19 cellular contexts compared by ENCODE assay signal in the genomic region with DNA sequence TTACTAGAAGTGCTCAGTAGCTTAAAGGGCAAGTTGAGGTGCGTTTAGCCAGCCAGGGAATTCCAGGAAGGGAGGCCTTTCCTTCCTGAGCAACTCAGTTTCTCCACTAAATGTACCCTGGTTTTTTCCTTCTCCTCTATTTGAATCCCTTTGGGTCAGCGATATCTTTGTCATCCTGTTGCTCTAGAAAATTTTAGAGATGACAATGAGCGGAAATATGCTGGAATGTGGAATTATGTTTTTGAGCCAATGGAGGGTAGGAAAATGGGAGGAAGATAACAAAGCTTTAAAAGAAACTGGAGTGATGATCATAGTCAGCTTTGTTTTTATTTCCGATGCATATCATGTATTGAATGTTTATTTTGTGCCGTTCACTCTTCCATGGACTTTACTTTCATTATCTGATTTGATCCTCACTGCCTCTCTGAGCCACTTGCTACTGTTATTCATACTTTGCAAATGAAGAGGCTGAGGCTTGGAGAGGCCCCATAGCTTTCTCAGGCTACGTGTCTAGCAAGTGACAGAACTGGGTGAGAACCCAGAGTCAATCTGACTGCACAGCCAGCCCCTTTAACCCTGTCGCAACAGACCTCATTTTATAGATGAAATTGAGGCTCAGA.
"Had no signal": no experiment of that assay in that cellular context is flagged by ENCODE, and none has a peak within 500 bp of the region (broad histone marks: within the 10 kb centered on the region; RNA-seq: fewer than 3 reads in every experiment).

No MANE protein-coding gene starts in this region.

- H3K27ac Mint-ChIP-seq: activated B cell treated with CpG ODN at 0.5 μM for 24 hours; activated CD4-positive, alpha-beta T cell treated with anti-CD3 and anti-CD28 coated beads for 36 hours; activated naive CD8-positive, alpha-beta T cell treated with anti-CD3 and anti-CD28 coated beads for 36 hours; dendritic cell treated with granulocyte-macrophage colony-stimulating factor and Interleukin-4, amounts not matched to agents 40 ng/mL and 50 ng/mL, for 4 days; effector memory CD8-positive, alpha-beta T cell; nephron had no signal

- DNase-seq: activated B cell treated with CpG ODN at 0.5 μM for 24 hours; activated CD4-positive, alpha-beta T cell treated with anti-CD3 and anti-CD28 coated beads for 36 hours; activated CD4-positive, alpha-beta T cell treated with anti-CD3 and anti-CD28 coated beads, Interleukin-2, amount 50 U/mL, for 48 hours; activated naive CD4-positive, alpha-beta T cell treated with Interleukin-2 at 50 U/mL for 16 hours; activated naive CD8-positive, alpha-beta T cell treated with anti-CD3 and anti-CD28 coated beads for 36 hours; activated T-cell treated with anti-CD3 and anti-CD28 coated beads, Interleukin-2, amount 50 U/mL, for 48 hours; effector memory CD8-positive, alpha-beta T cell; hippocampal formation; left ventricle myocardium superior; mesenchymal stem cell; retina; stimulated activated CD4-positive, alpha-beta T cell treated with anti-CD3 and anti-CD28 coated beads, Interleukin-4, amount 100 ng/mL, for 24 hours; stimulated activated naive CD4-positive, alpha-beta T cell treated with Interleukin-2 at 50 U/mL for 16 hours; T-helper 1 cell; upper lobe of right lung had no signal

- H3K27ac ChIP-seq: cardiac muscle cell, esophagus muscularis mucosa, upper lobe of right lung had no signal

- H3K9me3 Mint-ChIP-seq: activated B cell treated with CpG ODN at 0.5 μM for 24 hours; activated naive CD8-positive, alpha-beta T cell treated with anti-CD3 and anti-CD28 coated beads for 36 hours; dendritic cell treated with granulocyte-macrophage colony-stimulating factor and Interleukin-4, amounts not matched to agents 40 ng/mL and 50 ng/mL, for 4 days; effector memory CD8-positive, alpha-beta T cell; nephron had no signal

- H3K4me1 ChIP-seq: esophagus muscularis mucosa, upper lobe of right lung had no signal

- H3K4me3 Mint-ChIP-seq: activated B cell treated with CpG ODN at 0.5 μM for 24 hours; activated CD4-positive, alpha-beta T cell treated with anti-CD3 and anti-CD28 coated beads for 36 hours; activated naive CD8-positive, alpha-beta T cell treated with anti-CD3 and anti-CD28 coated beads for 36 hours; dendritic cell treated with granulocyte-macrophage colony-stimulating factor and Interleukin-4, amounts not matched to agents 40 ng/mL and 50 ng/mL, for 4 days; effector memory CD8-positive, alpha-beta T cell; nephron had no signal

- H3K4me3 ChIP-seq: cardiac muscle cell, esophagus muscularis mucosa, upper lobe of right lung had no signal

- H3K36me3 Mint-ChIP-seq: activated naive CD8-positive, alpha-beta T cell treated with anti-CD3 and anti-CD28 coated beads for 36 hours had no signal

- H3K27me3 ChIP-seq: cardiac muscle cell, esophagus muscularis mucosa, upper lobe of right lung had no signal

- H3K9me3 ChIP-seq: esophagus muscularis mucosa, upper lobe of right lung had no signal

- H3K4me1 Mint-ChIP-seq: activated B cell treated with CpG ODN at 0.5 μM for 24 hours; activated CD4-positive, alpha-beta T cell treated with anti-CD3 and anti-CD28 coated beads for 36 hours; activated naive CD8-positive, alpha-beta T cell treated with anti-CD3 and anti-CD28 coated beads for 36 hours had no signal

- ATAC-seq: activated CD4-positive, alpha-beta T cell treated with anti-CD3 and anti-CD28 coated beads for 36 hours; effector memory CD8-positive, alpha-beta T cell; left ventricle myocardium superior; upper lobe of right lung had no signal

- H3K36me3 ChIP-seq: upper lobe of right lung had no signal
